Comparison of ENCODE assay signal across 9 cellular contexts in the genomic region with DNA sequence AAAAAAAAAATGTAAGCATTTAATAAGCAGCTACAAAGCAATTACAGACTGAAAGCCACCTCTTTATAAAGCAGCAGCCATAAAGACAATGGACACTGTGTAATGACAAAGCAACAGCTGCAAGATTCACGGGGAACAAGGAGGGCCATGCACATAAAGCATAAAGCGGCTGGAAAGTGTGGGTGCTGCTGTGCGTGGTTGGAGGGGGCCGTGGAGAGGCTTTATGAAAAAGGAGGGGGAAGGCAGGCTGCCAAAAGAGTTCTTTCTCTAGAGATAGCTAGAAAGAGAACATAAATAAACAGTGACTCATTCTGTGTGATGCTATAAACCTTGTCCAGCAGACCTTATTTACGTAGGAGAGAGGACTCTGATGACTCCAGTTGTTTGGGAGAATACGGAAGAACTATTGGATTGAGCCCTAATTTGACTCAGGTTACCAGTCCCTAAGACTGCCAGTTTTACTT. TPM values are rescaled to one million over a fixed set of nuclear protein-coding genes. Genes with fewer than 3 reads are reported as not detected.
DNase-seq lines count a peak whose midpoint lies in the region; ATAC-seq, FAIRE-seq and TF ChIP-seq lines count a peak whose summit lies in the region.
"Had no signal": no experiment of that assay in that cellular context is flagged by ENCODE, and none has a peak within 500 bp of the region (broad histone marks: within the 10 kb centered on the region; RNA-seq: fewer than 3 reads in every experiment).

No MANE protein-coding gene starts in this region.

- no peaks in the 10 kb centered on the region for H3K9me3 ChIP-seq in ascending aorta
- no peaks in the 10 kb centered on the region for H3K9me3 ChIP-seq in stomach

- H3K4me3 ChIP-seq in ascending aorta (no peak overlapping the region), stomach (no peak overlapping the region)

- TF ChIP-seq CTCF in ascending aorta (IDR thresholded peaks at IDR 0.05) (no peak), stomach (IDR thresholded peaks at IDR 0.05) (no peak)

- H3K27me3 ChIP-seq in ascending aorta (no peaks in the 10 kb centered on the region), stomach (no peaks in the 10 kb centered on the region)

- TF ChIP-seq EP300 in stomach (IDR thresholded peaks at IDR 0.05): peak; percentile 49

- no peak for ATAC-seq in GM18909 (IDR thresholded peaks at IDR 0.05; ENCODE audit: poor library complexity, unreplicated experiment)
- ATAC-seq in natural killer cell treated with Interleukin-12 subunit alpha and Interleukin-12 subunit beta and Interleukin-15 and Interleukin-18, amount 100 ng/mL, for 72 hours: no peak

- TF ChIP-seq POLR2A in stomach (IDR thresholded peaks at IDR 0.05): no peak

- intact Hi-C loops in ascending aorta (cut with DNase I): loop anchor here (5.0 kb wide), 1 partner anchor 46 kb away; no protein-coding TSS in a partner anchor
- intact Hi-C loops in stomach (cut with DNase I; ENCODE audit: low total_unique reads): no loop called here

- H3K27ac ChIP-seq in ascending aorta (peak overlapping the region; percentile 50 to 68), stomach (peak overlapping the region; percentile 20 to 66 (median 56))

- H3K27ac Mint-ChIP-seq in natural killer cell treated with Interleukin-12 subunit alpha and Interleukin-12 subunit beta and Interleukin-15 and Interleukin-18, amount 100 ng/mL, for 72 hours: no peak overlapping the region

- H3K36me3 ChIP-seq in ascending aorta: no peaks in the 10 kb centered on the region
- no peaks in the 10 kb centered on the region for H3K36me3 ChIP-seq in stomach

- H3K4me1 Mint-ChIP-seq in natural killer cell treated with Interleukin-12 subunit alpha and Interleukin-12 subunit beta and Interleukin-15 and Interleukin-18, amount 100 ng/mL, for 72 hours (ENCODE audit: low read depth in 2 of 2): peaks cover 0 to 4% of the 10 kb centered on the region in 2 donors

- peaks cover 0 to 11% of the 10 kb centered on the region in 2 donors for H3K4me1 ChIP-seq in ascending aorta
- peaks cover 0 to 13% (median 7%) of the 10 kb centered on the region in 4 donors for H3K4me1 ChIP-seq in stomach

- 30 to 42% (median 35%) methylated on average over 6 of the region's 6 CpGs for WGBS in stomach, 5 donors

- DNase-seq in HS-27A (ENCODE audit: low read depth): peak; percentile 54
- no peak for DNase-seq in ascending aorta (ENCODE audit: low spot score in 2 of 2)
- DNase-seq in stomach: peak; percentile 32
- no peak for DNase-seq in NCI-H510A (lab: John Stamatoyannopoulos, UW)
- DNase-seq in natural killer cell treated with Interleukin-12 subunit alpha and Interleukin-12 subunit beta and Interleukin-15 and Interleukin-18, amount 100 ng/mL, for 72 hours (ENCODE audit: low spot score): no peak
- no peak for DNase-seq in activated CD4-positive, alpha-beta T cell treated with anti-CD3 and anti-CD28 coated beads, Interleukin-2, amount 50 U/mL, for 48 hours

- no peaks in the 10 kb centered on the region for H3K36me3 Mint-ChIP-seq in natural killer cell treated with Interleukin-12 subunit alpha and Interleukin-12 subunit beta and Interleukin-15 and Interleukin-18, amount 100 ng/mL, for 72 hours

- peak; percentile 5 for FAIRE-seq in islet of Langerhans (lab: Jason Lieb, UNC)
- FAIRE-seq: keratinocyte had no signal

- no peak overlapping the region for H3K4me3 Mint-ChIP-seq in natural killer cell treated with Interleukin-12 subunit alpha and Interleukin-12 subunit beta and Interleukin-15 and Interleukin-18, amount 100 ng/mL, for 72 hours

- H3K9me3 Mint-ChIP-seq in natural killer cell treated with Interleukin-12 subunit alpha and Interleukin-12 subunit beta and Interleukin-15 and Interleukin-18, amount 100 ng/mL, for 72 hours: no peaks in the 10 kb centered on the region

- H3K27me3 Mint-ChIP-seq in natural killer cell treated with Interleukin-12 subunit alpha and Interleukin-12 subunit beta and Interleukin-15 and Interleukin-18, amount 100 ng/mL, for 72 hours: peaks cover 0 to 8% of the 10 kb centered on the region in 2 donors

RNA-seq across cellular contexts. Expression of a gene that starts 49.3 kb away (rescaled TPM):
- 672 TPM for total RNA-seq in ascending aorta
- total RNA-seq in stomach: 100 to 1,000 TPM in 3 of 5 donors, 10 to 100 TPM in 2; 44.9 to 268 (median 111) TPM
- 10 to 100 TPM; 12.2 to 21.3 (median 21.0) TPM for polyA plus RNA-seq in stomach
- total RNA-seq in natural killer cell treated with Interleukin-12 subunit alpha and Interleukin-12 subunit beta and Interleukin-15 and Interleukin-18, amount 100 ng/mL, for 72 hours: 10 to 100 TPM; 24.4 to 35.2 TPM

Comparison
In these comparisons a context has a peak if more than half of its experiments do, and no peak if none do; other contexts are left out.
1. DNase-seq: peak in HS-27A (single experiment) and stomach (single experiment); none in ascending aorta (0 of 2), NCI-H510A (single experiment), natural killer cell treated with Interleukin-12 subunit alpha and Interleukin-12 subunit beta and Interleukin-15 and Interleukin-18, amount 100 ng/mL, for 72 hours (single experiment) and activated CD4-positive, alpha-beta T cell treated with anti-CD3 and anti-CD28 coated beads, Interleukin-2, amount 50 U/mL, for 48 hours (0 of 2).